In genomic region chr10:87094373-87095240, GRCh38 we compare ENCODE assay signal across 1 cellular context.
TF ChIP-seq lines count a peak whose summit lies in the region.

TSS of gene GLUD1 (minus strand) at chr10:87094843. CDS start at chr10:87094769, 74 bp downstream.
TSS of gene SHLD2 (plus strand) at chr10:87095206. CDS start at chr10:87151355, 56,149 bp downstream.

TF ChIP-seq in HepG2, 621 proteins besides CTCF, POLR2A, EP300 and RAD21 (continued from another document):
- TF ChIP-seq NR0B2 (CRISPR knock-in tag; IDR thresholded peaks at IDR 0.05) (peak; percentile 36; the same call in 1 of the 2 replicates), CEBPB (IDR thresholded peaks at IDR 0.05; ENCODE audit: borderline replicate concordance, low read depth, low read length) (no peak), ZNF563 (CRISPR knock-in tag; IDR thresholded peaks at IDR 0.05) (peak; percentile 71), RFXANK (CRISPR knock-in tag; IDR thresholded peaks at IDR 0.05) (no peak), MAFK (conservative IDR thresholded peaks at IDR 0.05 in 1 of 2, IDR thresholded peaks at IDR 0.05 in 1 of 2; ENCODE audit: low read length in 2 of 2) (no peak), DR1 (CRISPR knock-in tag; IDR thresholded peaks at IDR 0.05) (peak; percentile 90), U2AF1 (optimal IDR thresholded peaks at IDR 0.05; ENCODE audit: low read depth, low read length) (no peak), ZNF788 (CRISPR knock-in tag; IDR thresholded peaks at IDR 0.05; ENCODE audit: borderline replicate concordance) (peak; percentile 42; the same call in 1 of the 2 replicates), ZNF317 (CRISPR knock-in tag; IDR thresholded peaks at IDR 0.05) (peak; percentile 60; the same call in 1 of the 2 replicates), MXI1 (IDR thresholded peaks at IDR 0.05; ENCODE audit: borderline replicate concordance, low read depth, low read length) (peak; percentile 66; the same call in 1 of the 3 replicates), ATF5 (CRISPR knock-in tag; IDR thresholded peaks at IDR 0.05; ENCODE audit: low read depth) (no peak), ZNF33A (CRISPR knock-in tag; IDR thresholded peaks at IDR 0.05; ENCODE audit: borderline replicate concordance) (0 out of 2 replicates have a peak, but pooled peaks have one; percentile 20), ZNF558 (CRISPR knock-in tag; IDR thresholded peaks at IDR 0.05; ENCODE audit: borderline replicate concordance) (peak; percentile 44; the same call in 1 of the 2 replicates), SAFB2 (CRISPR knock-in tag; IDR thresholded peaks at IDR 0.05; ENCODE audit: borderline replicate concordance, low read depth) (peak; percentile 20; the same call in 1 of the 2 replicates), ZNF616 (CRISPR knock-in tag; IDR thresholded peaks at IDR 0.05; ENCODE audit: low read depth) (peak; percentile 69; the same call in 1 of the 2 replicates), PAWR (CRISPR knock-in tag; IDR thresholded peaks at IDR 0.05; ENCODE audit: borderline replicate concordance) (no peak), ZNF263 (CRISPR knock-in tag; IDR thresholded peaks at IDR 0.05) (peak; percentile 84), CCDC6 (CRISPR knock-in tag; IDR thresholded peaks at IDR 0.05) (peak; percentile 80), ZBTB43 (CRISPR knock-in tag; conservative IDR thresholded peaks at IDR 0.05) (0 out of 2 replicates have a peak, but pooled peaks have one; percentile 14), ZNF768 (CRISPR knock-in tag; IDR thresholded peaks at IDR 0.05) (peak; percentile 29; the same call in 1 of the 2 replicates), FUBP1 (CRISPR knock-in tag; IDR thresholded peaks at IDR 0.05; ENCODE audit: borderline replicate concordance) (no peak), ETV5 (CRISPR knock-in tag; IDR thresholded peaks at IDR 0.05; ENCODE audit: borderline replicate concordance) (peak; percentile 45; the same call in 1 of the 2 replicates), HNRNPH1 (optimal IDR thresholded peaks at IDR 0.05; ENCODE audit: low read depth, low read length) (no peak), GATA4 (IDR thresholded peaks at IDR 0.05; ENCODE audit: borderline replicate concordance, low read depth) (peak; percentile 86), MIER2 (CRISPR knock-in tag; IDR thresholded peaks at IDR 0.05) (peak; percentile 24; the same call in 1 of the 2 replicates), ZBTB14 (CRISPR knock-in tag; IDR thresholded peaks at IDR 0.05) (peak; percentile 51; the same call in 1 of the 2 replicates), HNF4A (CRISPR knock-in tag; IDR thresholded peaks at IDR 0.05) (no peak), ETV6 (CRISPR knock-in tag; conservative IDR thresholded peaks at IDR 0.05) (0 out of 2 replicates have a peak, but pooled peaks have one; percentile 50), SRSF1 (optimal IDR thresholded peaks at IDR 0.05; ENCODE audit: low read depth, low read length) (peak; percentile 37), PBX2 (CRISPR knock-in tag; IDR thresholded peaks at IDR 0.05) (no peak), LRRFIP1 (CRISPR knock-in tag; conservative IDR thresholded peaks at IDR 0.05) (no peak), ZMAT3 (CRISPR knock-in tag; conservative IDR thresholded peaks at IDR 0.05) (0 out of 2 replicates have a peak, but pooled peaks have one; percentile 7), PRMT3 (CRISPR knock-in tag; IDR thresholded peaks at IDR 0.05; ENCODE audit: borderline replicate concordance, low read depth) (peak; percentile 81), ZSCAN22 (CRISPR knock-in tag; IDR thresholded peaks at IDR 0.05) (no peak), ZNF329 (CRISPR knock-in tag; IDR thresholded peaks at IDR 0.05; ENCODE audit: low read depth) (0 out of 2 replicates have a peak, but pooled peaks have one; percentile 48), ZNF766 (CRISPR knock-in tag; IDR thresholded peaks at IDR 0.05; ENCODE audit: borderline replicate concordance) (no peak), ZNF772 (CRISPR knock-in tag; IDR thresholded peaks at IDR 0.05) (peak; percentile 42; the same call in 1 of the 2 replicates), RFX1 (IDR thresholded peaks at IDR 0.05) (no peak), ZNF484 (CRISPR knock-in tag; IDR thresholded peaks at IDR 0.05; ENCODE audit: borderline replicate concordance, low read depth) (no peak), HOXA3 (CRISPR knock-in tag; IDR thresholded peaks at IDR 0.05) (0 out of 2 replicates have a peak, but pooled peaks have one; percentile 29), THAP11 (CRISPR knock-in tag; IDR thresholded peaks at IDR 0.05) (peak; percentile 17; the same call in 1 of the 2 replicates)
- TF ChIP-seq, protein P1, sequence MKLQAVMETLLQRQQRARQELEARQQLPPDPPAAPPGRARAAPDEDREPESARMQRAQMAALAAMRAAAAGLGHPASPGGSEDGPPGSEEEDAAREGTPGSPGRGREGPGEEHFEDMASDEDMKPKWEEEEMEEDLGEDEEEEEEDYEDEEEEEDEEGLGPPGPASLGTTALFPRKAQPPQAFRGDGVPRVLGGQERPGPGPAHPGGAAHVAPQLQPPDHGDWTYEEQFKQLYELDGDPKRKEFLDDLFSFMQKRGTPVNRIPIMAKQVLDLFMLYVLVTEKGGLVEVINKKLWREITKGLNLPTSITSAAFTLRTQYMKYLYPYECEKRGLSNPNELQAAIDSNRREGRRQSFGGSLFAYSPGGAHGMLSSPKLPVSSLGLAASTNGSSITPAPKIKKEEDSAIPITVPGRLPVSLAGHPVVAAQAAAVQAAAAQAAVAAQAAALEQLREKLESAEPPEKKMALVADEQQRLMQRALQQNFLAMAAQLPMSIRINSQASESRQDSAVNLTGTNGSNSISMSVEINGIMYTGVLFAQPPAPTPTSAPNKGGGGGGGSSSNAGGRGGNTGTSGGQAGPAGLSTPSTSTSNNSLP (IDR thresholded peaks at IDR 0.05; ENCODE audit: low read depth, low read length): no peak; the same call in 1 of the 2 replicates
- TF ChIP-seq, protein P2, sequence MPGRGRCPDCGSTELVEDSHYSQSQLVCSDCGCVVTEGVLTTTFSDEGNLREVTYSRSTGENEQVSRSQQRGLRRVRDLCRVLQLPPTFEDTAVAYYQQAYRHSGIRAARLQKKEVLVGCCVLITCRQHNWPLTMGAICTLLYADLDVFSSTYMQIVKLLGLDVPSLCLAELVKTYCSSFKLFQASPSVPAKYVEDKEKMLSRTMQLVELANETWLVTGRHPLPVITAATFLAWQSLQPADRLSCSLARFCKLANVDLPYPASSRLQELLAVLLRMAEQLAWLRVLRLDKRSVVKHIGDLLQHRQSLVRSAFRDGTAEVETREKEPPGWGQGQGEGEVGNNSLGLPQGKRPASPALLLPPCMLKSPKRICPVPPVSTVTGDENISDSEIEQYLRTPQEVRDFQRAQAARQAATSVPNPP (CRISPR knock-in tag; IDR thresholded peaks at IDR 0.05): peak; percentile 53; the same call in 1 of the 2 replicates
- TF ChIP-seq, protein P3, sequence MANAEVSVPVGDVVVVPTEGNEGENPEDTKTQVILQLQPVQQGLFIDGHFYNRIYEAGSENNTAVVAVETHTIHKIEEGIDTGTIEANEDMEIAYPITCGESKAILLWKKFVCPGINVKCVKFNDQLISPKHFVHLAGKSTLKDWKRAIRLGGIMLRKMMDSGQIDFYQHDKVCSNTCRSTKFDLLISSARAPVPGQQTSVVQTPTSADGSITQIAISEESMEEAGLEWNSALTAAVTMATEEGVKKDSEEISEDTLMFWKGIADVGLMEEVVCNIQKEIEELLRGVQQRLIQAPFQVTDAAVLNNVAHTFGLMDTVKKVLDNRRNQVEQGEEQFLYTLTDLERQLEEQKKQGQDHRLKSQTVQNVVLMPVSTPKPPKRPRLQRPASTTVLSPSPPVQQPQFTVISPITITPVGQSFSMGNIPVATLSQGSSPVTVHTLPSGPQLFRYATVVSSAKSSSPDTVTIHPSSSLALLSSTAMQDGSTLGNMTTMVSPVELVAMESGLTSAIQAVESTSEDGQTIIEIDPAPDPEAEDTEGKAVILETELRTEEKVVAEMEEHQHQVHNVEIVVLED (CRISPR knock-in tag; IDR thresholded peaks at IDR 0.05; ENCODE audit: borderline replicate concordance): no peak
- TF ChIP-seq, protein P4, sequence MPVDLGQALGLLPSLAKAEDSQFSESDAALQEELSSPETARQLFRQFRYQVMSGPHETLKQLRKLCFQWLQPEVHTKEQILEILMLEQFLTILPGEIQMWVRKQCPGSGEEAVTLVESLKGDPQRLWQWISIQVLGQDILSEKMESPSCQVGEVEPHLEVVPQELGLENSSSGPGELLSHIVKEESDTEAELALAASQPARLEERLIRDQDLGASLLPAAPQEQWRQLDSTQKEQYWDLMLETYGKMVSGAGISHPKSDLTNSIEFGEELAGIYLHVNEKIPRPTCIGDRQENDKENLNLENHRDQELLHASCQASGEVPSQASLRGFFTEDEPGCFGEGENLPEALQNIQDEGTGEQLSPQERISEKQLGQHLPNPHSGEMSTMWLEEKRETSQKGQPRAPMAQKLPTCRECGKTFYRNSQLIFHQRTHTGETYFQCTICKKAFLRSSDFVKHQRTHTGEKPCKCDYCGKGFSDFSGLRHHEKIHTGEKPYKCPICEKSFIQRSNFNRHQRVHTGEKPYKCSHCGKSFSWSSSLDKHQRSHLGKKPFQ (CRISPR knock-in tag; IDR thresholded peaks at IDR 0.05; ENCODE audit: insufficient replicate concordance): no peak
